21 cellular contexts compared by ENCODE assay signal in genomic region chr22:39088688-39089032, GRCh38. TPM values are rescaled to one million over a fixed set of nuclear protein-coding genes. Genes with fewer than 3 reads are reported as not detected.
DNase-seq lines count a peak whose midpoint lies in the region; ATAC-seq and TF ChIP-seq lines count a peak whose summit lies in the region.
"Had no signal": no experiment of that assay in that cellular context is flagged by ENCODE, and none has a peak within 500 bp of the region (broad histone marks: within the 10 kb centered on the region; RNA-seq: fewer than 3 reads in every experiment).

No MANE protein-coding gene starts in this region.

- TF ChIP-seq CTCF in mucosa of descending colon (IDR thresholded peaks at IDR 0.05) = no peak

- H3K9me3 ChIP-seq in mucosa of descending colon = no peaks in the 10 kb centered on the region
- H3K9me3 ChIP-seq in trophoblast cell (ENCODE audit: insufficient read depth, low read depth, low read length) = no peaks in the 10 kb centered on the region
- H3K9me3 ChIP-seq: BE2C, lower lobe of right lung, psoas muscle, SJSA1, thoracic aorta had no signal

- peak overlapping the region; percentile 3 for H3K4me3 Mint-ChIP-seq in T-helper 1 cell treated with Interleukin-12 subunit alpha and Interleukin-12 subunit beta and Interleukin-4 antibody, amounts not matched to agents 30 μg/mL and 1 μg/mL, for 36 hours
- H3K4me3 Mint-ChIP-seq in activated CD8-positive, alpha-beta T cell treated with anti-CD3 and anti-CD28 coated beads, Interleukin-2, amount 10 ng/mL, durations not matched to agents 7 days and 5 days = no peak overlapping the region

- no peaks in the 10 kb centered on the region for H3K27me3 ChIP-seq in trophoblast cell (ENCODE audit: insufficient read depth, low read length)
- H3K27me3 ChIP-seq: BE2C, SJSA1 had no signal

- no peak overlapping the region for H2BK120ac ChIP-seq in trophoblast cell (ENCODE audit: insufficient read depth, low read length, poor library complexity)

- no peak overlapping the region for H3K4me3 ChIP-seq in mucosa of descending colon
- no peak overlapping the region for H3K4me3 ChIP-seq in trophoblast cell (ENCODE audit: low read depth, low read length)
- H3K4me3 ChIP-seq: lower lobe of right lung, psoas muscle, SJSA1, skin epidermis, thoracic aorta had no signal

- intact Hi-C loops in mucosa of descending colon (cut with DNase I, micrococcal nuclease) = no loop called here

- no peak overlapping the region for H2BK12ac ChIP-seq in trophoblast cell (ENCODE audit: low read length)

- H3K4me1 Mint-ChIP-seq in T-helper 1 cell treated with Interleukin-12 subunit alpha and Interleukin-12 subunit beta and Interleukin-4 antibody, amounts not matched to agents 30 μg/mL and 1 μg/mL, for 36 hours (ENCODE audit: low read depth) = peaks cover 69% of the 10 kb centered on the region
- H3K4me1 Mint-ChIP-seq in activated CD8-positive, alpha-beta T cell treated with anti-CD3 and anti-CD28 coated beads, Interleukin-2, amount 10 ng/mL, durations not matched to agents 7 days and 5 days (ENCODE audit: low read depth) = peaks cover 93% of the 10 kb centered on the region

- H2AFZ ChIP-seq in trophoblast cell (ENCODE audit: insufficient read depth, low read length, poor library complexity) = no peak overlapping the region

- no peak overlapping the region for H4K12ac ChIP-seq in trophoblast cell (ENCODE audit: low read depth, low read length)

- H3K23ac ChIP-seq in trophoblast cell (ENCODE audit: low read length) = no peak overlapping the region

- no peak for ATAC-seq in activated CD8-positive, alpha-beta T cell treated with anti-CD3 and anti-CD28 coated beads, Interleukin-2, amount 10 ng/mL, durations not matched to agents 7 days and 5 days
- ATAC-seq in mucosa of descending colon = no peak
- ATAC-seq in GM18505 (IDR thresholded peaks at IDR 0.05; ENCODE audit: unreplicated experiment) = no peak
- no peak for ATAC-seq in SK-N-SH treated with all-trans-retinoic acid at 6 μM for 48 hours

- H3K9ac ChIP-seq in trophoblast cell (ENCODE audit: low read length) = no peak overlapping the region

- H4K8ac ChIP-seq in trophoblast cell (ENCODE audit: low read depth, low read length) = no peak overlapping the region

- H4K91ac ChIP-seq in trophoblast cell (ENCODE audit: low read depth, low read length) = no peak overlapping the region

- TF ChIP-seq POLR2A in GM18505 (IDR thresholded peaks at IDR 0.05; ENCODE audit: borderline replicate concordance, extremely low read depth, insufficient read depth, insufficient read length) = no peak

- no peak overlapping the region for H3K14ac ChIP-seq in trophoblast cell (ENCODE audit: low read length)

- no CpG with 5 or more reads among the region's 5 CpGs for WGBS in trophoblast cell (ENCODE audit: extremely low coverage, insufficient coverage, insufficient read length)

- no peak overlapping the region for H3K4ac ChIP-seq in trophoblast cell (ENCODE audit: low read depth, low read length)

- CTCF ChIA-PET in activated CD8-positive, alpha-beta T cell treated with anti-CD3 and anti-CD28 coated beads, Interleukin-2, amount 10 ng/mL, durations not matched to agents 7 days and 5 days (lab: Charles Lee) = interaction anchor here (1.1 to 2.5 kb wide), 5 partner anchors 9 to 440 kb away, joined by 3 to 7 read pairs (median 5); partner anchors contain the start of gene APOBEC3G

- peak overlapping the region; percentile 90 for H3K27ac Mint-ChIP-seq in T-helper 1 cell treated with Interleukin-12 subunit alpha and Interleukin-12 subunit beta and Interleukin-4 antibody, amounts not matched to agents 30 μg/mL and 1 μg/mL, for 36 hours
- H3K27ac Mint-ChIP-seq in activated CD8-positive, alpha-beta T cell treated with anti-CD3 and anti-CD28 coated beads, Interleukin-2, amount 10 ng/mL, durations not matched to agents 7 days and 5 days = peak overlapping the region; percentile 100

- POLR2A ChIA-PET in activated CD8-positive, alpha-beta T cell treated with anti-CD3 and anti-CD28 coated beads, Interleukin-2, amount 10 ng/mL, durations not matched to agents 7 days and 5 days (lab: Charles Lee) = interaction anchor here (1.0 to 2.2 kb wide), 5 partner anchors 8 to 383 kb away, joined by 3 to 8 read pairs (median 3); partner anchors contain the start of genes APOBEC3H and GTPBP1

- H3K36me3 Mint-ChIP-seq in T-helper 1 cell treated with Interleukin-12 subunit alpha and Interleukin-12 subunit beta and Interleukin-4 antibody, amounts not matched to agents 30 μg/mL and 1 μg/mL, for 36 hours (ENCODE audit: low read depth) = peaks cover 15% of the 10 kb centered on the region
- peaks cover 63% of the 10 kb centered on the region for H3K36me3 Mint-ChIP-seq in activated CD8-positive, alpha-beta T cell treated with anti-CD3 and anti-CD28 coated beads, Interleukin-2, amount 10 ng/mL, durations not matched to agents 7 days and 5 days (ENCODE audit: low read depth)

- H3K4me1 ChIP-seq in mucosa of descending colon (ENCODE audit: low read depth) = no peaks in the 10 kb centered on the region
- peaks cover 2 to 3% of the 10 kb centered on the region in 2 experiments for H3K4me1 ChIP-seq in trophoblast cell (ENCODE audit: control insufficient read depth in 1 of 2, insufficient read depth in 2 of 2, low read length in 2 of 2)
- H3K4me1 ChIP-seq: psoas muscle, SJSA1 had no signal

- H2BK5ac ChIP-seq in trophoblast cell (ENCODE audit: low read depth, low read length, poor library complexity) = no peak overlapping the region

- H2AK5ac ChIP-seq in trophoblast cell (ENCODE audit: low read length) = no peak overlapping the region

- no peaks in the 10 kb centered on the region for H3K27me3 Mint-ChIP-seq in T-helper 1 cell treated with Interleukin-12 subunit alpha and Interleukin-12 subunit beta and Interleukin-4 antibody, amounts not matched to agents 30 μg/mL and 1 μg/mL, for 36 hours (ENCODE audit: low read depth)
- H3K27me3 Mint-ChIP-seq in activated CD8-positive, alpha-beta T cell treated with anti-CD3 and anti-CD28 coated beads, Interleukin-2, amount 10 ng/mL, durations not matched to agents 7 days and 5 days (ENCODE audit: low read depth) = no peaks in the 10 kb centered on the region

- H3K4me2 ChIP-seq in trophoblast cell (ENCODE audit: low read length) = no peak overlapping the region

- no peak overlapping the region for H3K18ac ChIP-seq in trophoblast cell (ENCODE audit: low read length)

- no peaks in the 10 kb centered on the region for H3K79me1 ChIP-seq in trophoblast cell (ENCODE audit: low read length)

- H3K79me2 ChIP-seq in trophoblast cell (ENCODE audit: control insufficient read depth, insufficient read depth, low read length, poor library complexity) = no peaks in the 10 kb centered on the region

- DNase-seq in T-helper 1 cell (no peak), D341Med (ENCODE audit: low spot score) (peak; percentile 20), mucosa of descending colon (peak in 2 of 3 donors; percentile 14 to 27), trophoblast cell (no peak)
- DNase-seq in activated CD8-positive, alpha-beta T cell treated with anti-CD3 and anti-CD28 coated beads, Interleukin-2, amount 10 ng/mL, durations not matched to agents 7 days and 5 days = no peak
- DNase-seq: activated CD4-positive, alpha-beta T cell treated with anti-CD3 and anti-CD28 coated beads for 48 hours; BE2C; central memory CD4-positive, alpha-beta T cell; effector CD8-positive, alpha-beta T cell; lower lobe of right lung; OCI-M1; stimulated activated CD4-positive, alpha-beta T cell treated with anti-CD3 and anti-CD28 coated beads, Interleukin-4, amount 100 ng/mL, for 24 hours had no signal

- no peaks in the 10 kb centered on the region for H3K9me3 Mint-ChIP-seq in T-helper 1 cell treated with Interleukin-12 subunit alpha and Interleukin-12 subunit beta and Interleukin-4 antibody, amounts not matched to agents 30 μg/mL and 1 μg/mL, for 36 hours
- no peaks in the 10 kb centered on the region for H3K9me3 Mint-ChIP-seq in activated CD8-positive, alpha-beta T cell treated with anti-CD3 and anti-CD28 coated beads, Interleukin-2, amount 10 ng/mL, durations not matched to agents 7 days and 5 days (ENCODE audit: insufficient read depth)

- H3K36me3 ChIP-seq in mucosa of descending colon (ENCODE audit: low read depth) = no peaks in the 10 kb centered on the region
- no peaks in the 10 kb centered on the region for H3K36me3 ChIP-seq in trophoblast cell (ENCODE audit: control insufficient read depth in 1 of 2, insufficient read depth in 2 of 2, low read length in 2 of 2)
- H3K36me3 ChIP-seq: BE2C, lower lobe of right lung, SJSA1, thoracic aorta had no signal

- no peak overlapping the region for H3K27ac ChIP-seq in trophoblast cell (ENCODE audit: low read depth, low read length)
- H3K27ac ChIP-seq: 22Rv1, lower lobe of right lung, psoas muscle, SJSA1, thoracic aorta had no signal

TF ChIP-seq in SK-N-SH treated with all-trans-retinoic acid at 6 μM for 48 hours, 23 proteins besides CTCF, POLR2A, EP300 and RAD21 (continues in another document):
- no peak for TF ChIP-seq PPARA (CRISPR knock-in tag; IDR thresholded peaks at IDR 0.05; ENCODE audit: borderline replicate concordance)

RNA-seq across cellular contexts. Expression of gene APOBEC3H, which starts 8.4 kb away (rescaled TPM):
- 10 to 100 TPM; 82.8 to 89.7 TPM for total RNA-seq in activated CD8-positive, alpha-beta T cell treated with anti-CD3 and anti-CD28 coated beads, Interleukin-2, amount 10 ng/mL, durations not matched to agents 7 days and 5 days
- under 1 TPM in 1 of 3 donors, not detected in 2; 0.51 TPM for total RNA-seq in mucosa of descending colon
- 0.94 and 1.1 TPM in 2 replicates for polyA plus RNA-seq in trophoblast cell (2013)
- total RNA-seq: HT-29, psoas muscle, SJSA1 had no signal

RNA-seq across cellular contexts. Expression of gene APOBEC3G, which starts 11.6 kb away (rescaled TPM):
- 100 to 1,000 TPM; 134 to 138 TPM for total RNA-seq in activated CD8-positive, alpha-beta T cell treated with anti-CD3 and anti-CD28 coated beads, Interleukin-2, amount 10 ng/mL, durations not matched to agents 7 days and 5 days
- total RNA-seq in mucosa of descending colon = 1 to 10 TPM; 5.7 to 6.2 (median 6.1) TPM
- 1.4 and 1.8 TPM in 2 replicates for polyA plus RNA-seq in trophoblast cell (2013)
- total RNA-seq: HT-29 had no signal

RNA-seq across cellular contexts. Expression of gene APOBEC3F, which starts 48.0 kb away (rescaled TPM):
- 10 to 100 TPM; 43.1 to 48.8 TPM for total RNA-seq in activated CD8-positive, alpha-beta T cell treated with anti-CD3 and anti-CD28 coated beads, Interleukin-2, amount 10 ng/mL, durations not matched to agents 7 days and 5 days
- total RNA-seq in mucosa of descending colon = 10 to 100 TPM in 1 of 3 donors, 1 to 10 TPM in 2; 7.4 to 14.1 (median 8.8) TPM
- polyA plus RNA-seq in trophoblast cell (2013) = 4.4 and 4.6 TPM in 2 replicates

Comparison
In these comparisons a context has a peak if more than half of its experiments do, and no peak if none do; other contexts are left out.
1. DNase-seq: peak in D341Med (single experiment) and mucosa of descending colon (2 of 3); none in T-helper 1 cell (0 of 5), activated CD8-positive, alpha-beta T cell treated with anti-CD3 and anti-CD28 coated beads, Interleukin-2, amount 10 ng/mL, durations not matched to agents 7 days and 5 days (single experiment) and trophoblast cell (0 of 2).
2. RNA of gene APOBEC3H, which starts 8.4 kb away (total RNA-seq): 82.8 to 89.7 TPM in activated CD8-positive, alpha-beta T cell treated with anti-CD3 and anti-CD28 coated beads, Interleukin-2, amount 10 ng/mL, durations not matched to agents 7 days and 5 days; 0.51 TPM in mucosa of descending colon; every median in the first group is over 10 times any median in the second.
3. RNA of gene APOBEC3G, which starts 11.6 kb away (total RNA-seq): 134 to 138 TPM in activated CD8-positive, alpha-beta T cell treated with anti-CD3 and anti-CD28 coated beads, Interleukin-2, amount 10 ng/mL, durations not matched to agents 7 days and 5 days; 5.7 to 6.2 TPM in mucosa of descending colon; every median in the first group is over 10 times any median in the second.